Comparison of ENCODE assay signal across 22 cellular contexts in the genomic region with DNA sequence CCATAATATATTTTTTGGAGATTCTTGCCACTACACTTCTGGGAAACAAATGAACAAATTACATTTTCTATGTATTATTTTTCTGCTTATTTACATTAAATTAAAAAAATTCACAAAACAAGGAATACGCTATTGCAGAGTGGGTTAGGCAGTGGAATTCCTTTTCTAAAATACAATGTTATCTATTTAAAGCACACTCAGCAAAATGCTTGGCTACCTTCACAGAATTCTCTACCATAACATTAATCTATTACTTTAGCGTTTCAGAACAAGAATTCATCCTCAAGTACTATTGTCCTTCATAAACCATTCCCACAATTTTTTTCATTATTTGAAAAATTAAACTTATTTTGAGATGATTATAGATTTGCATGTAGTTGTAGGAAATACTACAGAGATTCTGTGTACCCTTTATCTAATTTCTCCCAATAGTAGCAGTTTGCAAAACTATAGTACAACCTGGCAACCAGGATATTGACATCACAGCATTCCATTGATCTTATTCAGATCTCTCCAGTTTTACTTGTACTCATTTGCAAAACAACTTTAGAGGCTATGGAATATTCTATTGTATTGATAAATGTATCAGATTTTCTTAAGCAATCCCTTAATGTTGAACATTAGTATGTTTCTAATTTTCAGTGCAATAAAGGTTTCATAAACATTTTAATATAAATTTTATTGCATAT.
"Had no signal": no experiment of that assay in that cellular context is flagged by ENCODE, and none has a peak within 500 bp of the region (broad histone marks: within the 10 kb centered on the region; RNA-seq: fewer than 3 reads in every experiment).

No MANE protein-coding gene starts in this region.

- H3K27ac ChIP-seq: breast epithelium, PC-9, SJCRH30, WERI-Rb-1 had no signal

- DNase-seq: activated CD4-positive, alpha-beta T cell treated with anti-CD3 and anti-CD28 coated beads for 4 hours; activated CD4-positive, alpha-beta T cell treated with anti-CD3 and anti-CD28 coated beads, Interleukin-2, amount 50 U/mL, for 4 hours; activated CD8-positive, alpha-beta memory T cell treated with anti-CD3 and anti-CD28 coated beads, Interleukin-2, amount 50 U/mL, for 48 hours; activated CD8-positive, alpha-beta T cell treated with anti-CD3 and anti-CD28 coated beads, Interleukin-2, amount 10 ng/mL, durations not matched to agents 7 days and 5 days; activated naive CD4-positive, alpha-beta T cell treated with anti-CD3 and anti-CD28 coated beads, Interleukin-2, amount 50 U/mL, for 16 hours; activated T-cell treated with anti-CD3 and anti-CD28 coated beads, Interleukin-2, amount 50 U/mL, for 1 hour; aorta; central memory CD4-positive, alpha-beta T cell; Karpas-422; MM.1S; NCI-H1105; NCI-H1436; NCI-H187; NCI-H2081; NCI-H446; NCI-H524; PC-9; SJCRH30; SK-N-SH; T-helper 1 cell; WERI-Rb-1 had no signal

- H3K4me3 ChIP-seq: breast epithelium, PC-9, SJCRH30 had no signal
